23 cellular contexts compared by ENCODE assay signal in genomic region chr3:151775314-151776258, GRCh38. TPM values are rescaled to one million over a fixed set of nuclear protein-coding genes. Genes with fewer than 3 reads are reported as not detected.
"Had no signal": no experiment of that assay in that cellular context is flagged by ENCODE, and none has a peak within 500 bp of the region (broad histone marks: within the 10 kb centered on the region; RNA-seq: fewer than 3 reads in every experiment).

No MANE protein-coding gene starts in this region.

- H3K9me3 Mint-ChIP-seq: activated naive CD8-positive, alpha-beta T cell treated with anti-CD3 and anti-CD28 coated beads for 36 hours; activated T-helper 1 cell treated with anti-CD3 and anti-CD28 coated beads, Interleukin-12 subunit alpha, Interleukin-12 subunit beta, Interleukin-2, Interleukin-4 antibody, amounts not matched to agents 30 ng/mL and 10 ng/mL and 1 ng/mL, durations not matched to agents 14 hours and 24 hours and 36 hours; natural killer cell treated with Interleukin-12 subunit alpha and Interleukin-12 subunit beta and Interleukin-15 and Interleukin-18, amount 100 ng/mL, for 72 hours had no signal

- H3K4me1 Mint-ChIP-seq: activated naive CD8-positive, alpha-beta T cell treated with anti-CD3 and anti-CD28 coated beads for 36 hours had no signal

- DNase-seq: activated CD4-positive, alpha-beta T cell treated with anti-CD3 and anti-CD28 coated beads, Interleukin-2, amount 50 U/mL, for 1 hour; activated CD8-positive, alpha-beta memory T cell treated with anti-CD3 and anti-CD28 coated beads for 24 hours; activated naive CD8-positive, alpha-beta T cell treated with anti-CD3 and anti-CD28 coated beads for 36 hours; amygdala; central memory CD4-positive, alpha-beta T cell; colonic mucosa; effector CD4-positive, alpha-beta T cell; foreskin keratinocyte; glutamatergic neuron; mesendoderm; nucleus accumbens; small intestine; stimulated activated CD4-positive, alpha-beta T cell treated with anti-CD3 and anti-CD28 coated beads, Interleukin-4, amount 100 ng/mL, for 24 hours; stimulated activated naive CD4-positive, alpha-beta T cell; transverse colon had no signal

- H3K4me3 ChIP-seq: colonic mucosa, right atrium auricular region, transverse colon, vagina had no signal

- H3K36me3 ChIP-seq: colonic mucosa, right atrium auricular region, transverse colon, vagina had no signal

- H3K36me3 Mint-ChIP-seq: activated naive CD8-positive, alpha-beta T cell treated with anti-CD3 and anti-CD28 coated beads for 36 hours; brain; natural killer cell treated with Interleukin-12 subunit alpha and Interleukin-12 subunit beta and Interleukin-15 and Interleukin-18, amount 100 ng/mL, for 72 hours had no signal

- H3K27me3 ChIP-seq: colonic mucosa, foreskin keratinocyte, right atrium auricular region, transverse colon, vagina had no signal

- H3K4me3 Mint-ChIP-seq: activated naive CD8-positive, alpha-beta T cell treated with anti-CD3 and anti-CD28 coated beads for 36 hours; activated T-helper 1 cell treated with anti-CD3 and anti-CD28 coated beads, Interleukin-12 subunit alpha, Interleukin-12 subunit beta, Interleukin-2, Interleukin-4 antibody, amounts not matched to agents 30 ng/mL and 10 ng/mL and 1 ng/mL, durations not matched to agents 14 hours and 24 hours and 36 hours; brain; natural killer cell treated with Interleukin-12 subunit alpha and Interleukin-12 subunit beta and Interleukin-15 and Interleukin-18, amount 100 ng/mL, for 72 hours had no signal

- H3K27me3 Mint-ChIP-seq: brain, progenitor cell of endocrine pancreas had no signal

- H3K27ac Mint-ChIP-seq: activated naive CD8-positive, alpha-beta T cell treated with anti-CD3 and anti-CD28 coated beads for 36 hours; activated T-helper 1 cell treated with anti-CD3 and anti-CD28 coated beads, Interleukin-12 subunit alpha, Interleukin-12 subunit beta, Interleukin-2, Interleukin-4 antibody, amounts not matched to agents 30 ng/mL and 10 ng/mL and 1 ng/mL, durations not matched to agents 14 hours and 24 hours and 36 hours; brain; natural killer cell treated with Interleukin-12 subunit alpha and Interleukin-12 subunit beta and Interleukin-15 and Interleukin-18, amount 100 ng/mL, for 72 hours; progenitor cell of endocrine pancreas had no signal

- ATAC-seq: activated CD4-positive, CD25-positive, alpha-beta regulatory T cell treated with anti-CD3 and anti-CD28 coated beads, Interleukin-2, amount 50 U/mL, for 24 hours; foreskin keratinocyte; natural killer cell treated with Interleukin-12 subunit alpha and Interleukin-12 subunit beta and Interleukin-15 and Interleukin-18, amount 100 ng/mL, for 72 hours had no signal

- H3K9me3 ChIP-seq: colonic mucosa, right atrium auricular region, transverse colon, vagina had no signal

- H3K4me1 ChIP-seq: colonic mucosa, foreskin keratinocyte had no signal

- FAIRE-seq: small intestine had no signal

- H3K27ac ChIP-seq: colonic mucosa, foreskin keratinocyte, right atrium auricular region, transverse colon, vagina had no signal

RNA-seq across cellular contexts. Expression of gene AADAC, which starts 38.3 kb away (rescaled TPM):
- total RNA-seq: activated naive CD8-positive, alpha-beta T cell treated with anti-CD3 and anti-CD28 coated beads for 36 hours; activated T-helper 1 cell treated with anti-CD3 and anti-CD28 coated beads, Interleukin-12 subunit alpha, Interleukin-12 subunit beta, Interleukin-2, Interleukin-4 antibody, amounts not matched to agents 30 ng/mL and 10 ng/mL and 1 ng/mL, durations not matched to agents 14 hours and 24 hours and 36 hours; foreskin keratinocyte; natural killer cell treated with Interleukin-12 subunit alpha and Interleukin-12 subunit beta and Interleukin-15 and Interleukin-18, amount 100 ng/mL, for 72 hours; progenitor cell of endocrine pancreas had no signal
- polyA plus RNA-seq: foreskin keratinocyte had no signal

RNA-seq across cellular contexts. Expression of gene AADACL2, which starts 41.9 kb away (rescaled TPM):
- total RNA-seq: activated naive CD8-positive, alpha-beta T cell treated with anti-CD3 and anti-CD28 coated beads for 36 hours; activated T-helper 1 cell treated with anti-CD3 and anti-CD28 coated beads, Interleukin-12 subunit alpha, Interleukin-12 subunit beta, Interleukin-2, Interleukin-4 antibody, amounts not matched to agents 30 ng/mL and 10 ng/mL and 1 ng/mL, durations not matched to agents 14 hours and 24 hours and 36 hours; colonic mucosa; foreskin keratinocyte; liver; natural killer cell treated with Interleukin-12 subunit alpha and Interleukin-12 subunit beta and Interleukin-15 and Interleukin-18, amount 100 ng/mL, for 72 hours; progenitor cell of endocrine pancreas; transverse colon had no signal
- polyA plus RNA-seq: liver had no signal
